ENCODE assay signal across 1 cellular context in genomic region chr1:42657981-42658879, GRCh38.
TF ChIP-seq lines count a peak whose summit lies in the region.

Gene PPIH (plus strand): TSS chr1:42658423. CDS start chr1:42658447, 24 bp downstream.

TF ChIP-seq in HepG2, 621 proteins besides CTCF, POLR2A, EP300 and RAD21 (continued from another document and continues in another):
- TF ChIP-seq NR2C2 (CRISPR knock-in tag; IDR thresholded peaks at IDR 0.05; ENCODE audit: borderline replicate concordance) (peak; percentile 100), DPF2 (CRISPR knock-in tag; IDR thresholded peaks at IDR 0.05; ENCODE audit: borderline replicate concordance, low read depth) (no peak), TCF12 (IDR thresholded peaks at IDR 0.05) (no peak), TCF12 (CRISPR knock-in tag; IDR thresholded peaks at IDR 0.05) (no peak), ZNF264 (CRISPR knock-in tag; IDR thresholded peaks at IDR 0.05) (no peak), HNRNPK (IDR thresholded peaks at IDR 0.05; ENCODE audit: low read depth, low read length, poor library complexity, severe bottlenecking) (no peak), NFKBIZ (CRISPR knock-in tag; IDR thresholded peaks at IDR 0.05) (peak; percentile 85), LCORL (IDR thresholded peaks at IDR 0.05) (no peak), LCORL (CRISPR knock-in tag; IDR thresholded peaks at IDR 0.05) (peak; percentile 67), XBP1 (CRISPR knock-in tag; IDR thresholded peaks at IDR 0.05) (no peak), ZNF335 (CRISPR knock-in tag; IDR thresholded peaks at IDR 0.05) (peak; percentile 56; the same call in 1 of the 2 replicates), SSRP1 (CRISPR knock-in tag; IDR thresholded peaks at IDR 0.05) (no peak), ZNF260 (CRISPR knock-in tag; IDR thresholded peaks at IDR 0.05; ENCODE audit: borderline replicate concordance, low read depth) (no peak), SMAD1 (CRISPR knock-in tag; IDR thresholded peaks at IDR 0.05; ENCODE audit: borderline replicate concordance, low read depth) (0 out of 2 replicates have a peak, but pooled peaks have one; percentile 27), SNAPC5 (CRISPR knock-in tag; IDR thresholded peaks at IDR 0.05; ENCODE audit: borderline replicate concordance) (no peak), ZNF138 (CRISPR knock-in tag; IDR thresholded peaks at IDR 0.05; ENCODE audit: low read depth) (0 out of 2 replicates have a peak, but pooled peaks have one; percentile 66), ZNF569 (CRISPR knock-in tag; IDR thresholded peaks at IDR 0.05; ENCODE audit: borderline replicate concordance) (no peak), RARG (CRISPR knock-in tag; IDR thresholded peaks at IDR 0.05; ENCODE audit: low read depth) (peak; percentile 79; the same call in 1 of the 2 replicates), PRPF4 (IDR thresholded peaks at IDR 0.05; ENCODE audit: low read depth, low read length, poor library complexity, severe bottlenecking) (no peak), KMT2A (CRISPR knock-in tag; IDR thresholded peaks at IDR 0.05) (peak; percentile 98), TOPORS (CRISPR knock-in tag; IDR thresholded peaks at IDR 0.05) (peak; percentile 78; the same call in 1 of the 2 replicates), AHDC1 (CRISPR knock-in tag; IDR thresholded peaks at IDR 0.05; ENCODE audit: borderline replicate concordance) (0 out of 2 replicates have a peak, but pooled peaks have one; percentile 21), SNAI1 (CRISPR knock-in tag; IDR thresholded peaks at IDR 0.05; ENCODE audit: borderline replicate concordance) (no peak), SAP130 (CRISPR knock-in tag; IDR thresholded peaks at IDR 0.05; ENCODE audit: low read depth) (peak; percentile 100), ZNF563 (CRISPR knock-in tag; IDR thresholded peaks at IDR 0.05) (peak; percentile 88), TSC22D2 (CRISPR knock-in tag; IDR thresholded peaks at IDR 0.05; ENCODE audit: borderline replicate concordance) (peak; percentile 40; the same call in 1 of the 2 replicates), ZFP1 (CRISPR knock-in tag; IDR thresholded peaks at IDR 0.05) (0 out of 2 replicates have a peak, but pooled peaks have one; percentile 25), SATB2 (CRISPR knock-in tag; IDR thresholded peaks at IDR 0.05) (no peak), MAFF (IDR thresholded peaks at IDR 0.05; ENCODE audit: low read depth, low read length) (no peak), ZNF704 (CRISPR knock-in tag; IDR thresholded peaks at IDR 0.05; ENCODE audit: borderline replicate concordance) (no peak; the same call in 1 of the 2 replicates), SP140L (CRISPR knock-in tag; IDR thresholded peaks at IDR 0.05; ENCODE audit: borderline replicate concordance) (no peak), RBM22 (optimal IDR thresholded peaks at IDR 0.05; ENCODE audit: low read length) (peak; percentile 31), HOXA5 (CRISPR knock-in tag; IDR thresholded peaks at IDR 0.05) (peak; percentile 59), TBL1XR1 (IDR thresholded peaks at IDR 0.05; ENCODE audit: borderline replicate concordance, low read length, partially characterized antibody) (peak; percentile 23), PHF5A (CRISPR knock-in tag; IDR thresholded peaks at IDR 0.05; ENCODE audit: low read depth, unreplicated experiment) (no peak), TOE1 (CRISPR knock-in tag; IDR thresholded peaks at IDR 0.05) (no peak), ZNF274 (CRISPR knock-in tag; IDR thresholded peaks at IDR 0.05) (peak; percentile 89), E2F1 (CRISPR knock-in tag; IDR thresholded peaks at IDR 0.05) (no peak), HDAC6 (IDR thresholded peaks at IDR 0.05; ENCODE audit: low read depth, low read length) (no peak), ZNF550 (CRISPR knock-in tag; IDR thresholded peaks at IDR 0.05; ENCODE audit: borderline replicate concordance) (0 out of 2 replicates have a peak, but pooled peaks have one; percentile 85), TAF1 (CRISPR knock-in tag; IDR thresholded peaks at IDR 0.05) (peak; percentile 87), SNAPC2 (CRISPR knock-in tag; IDR thresholded peaks at IDR 0.05) (peak; percentile 44; the same call in 1 of the 2 replicates), KDM3A (CRISPR knock-in tag; IDR thresholded peaks at IDR 0.05; ENCODE audit: low read depth) (peak; percentile 76; the same call in 1 of the 2 replicates), ZNF549 (CRISPR knock-in tag; IDR thresholded peaks at IDR 0.05) (no peak), FOXM1 (CRISPR knock-in tag; IDR thresholded peaks at IDR 0.05) (no peak), CEBPB (IDR thresholded peaks at IDR 0.05; ENCODE audit: borderline replicate concordance, low read depth, low read length) (no peak), ZNF543 (CRISPR knock-in tag; IDR thresholded peaks at IDR 0.05) (peak; percentile 40; the same call in 1 of the 2 replicates), PAF1 (CRISPR knock-in tag; IDR thresholded peaks at IDR 0.05) (no peak), ZBTB44 (CRISPR knock-in tag; IDR thresholded peaks at IDR 0.05) (no peak), SYNCRIP (IDR thresholded peaks at IDR 0.05; ENCODE audit: insufficient read depth, low read depth, low read length) (no peak), ZBTB20 (CRISPR knock-in tag; IDR thresholded peaks at IDR 0.05; ENCODE audit: borderline replicate concordance, low read depth) (peak; percentile 79; the same call in 1 of the 2 replicates), ZNF816 (CRISPR knock-in tag; IDR thresholded peaks at IDR 0.05; ENCODE audit: borderline replicate concordance) (no peak), MTA1 (CRISPR knock-in tag; IDR thresholded peaks at IDR 0.05; ENCODE audit: borderline replicate concordance) (no peak), KLF9 (CRISPR knock-in tag; IDR thresholded peaks at IDR 0.05; ENCODE audit: low read depth) (peak; percentile 59; the same call in 1 of the 2 replicates), RARA (CRISPR knock-in tag; IDR thresholded peaks at IDR 0.05) (no peak; the same call in none of the 2 replicates)
- TF ChIP-seq, protein P1, sequence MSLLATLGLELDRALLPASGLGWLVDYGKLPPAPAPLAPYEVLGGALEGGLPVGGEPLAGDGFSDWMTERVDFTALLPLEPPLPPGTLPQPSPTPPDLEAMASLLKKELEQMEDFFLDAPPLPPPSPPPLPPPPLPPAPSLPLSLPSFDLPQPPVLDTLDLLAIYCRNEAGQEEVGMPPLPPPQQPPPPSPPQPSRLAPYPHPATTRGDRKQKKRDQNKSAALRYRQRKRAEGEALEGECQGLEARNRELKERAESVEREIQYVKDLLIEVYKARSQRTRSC (CRISPR knock-in tag; IDR thresholded peaks at IDR 0.05; ENCODE audit: low read depth) = no peak
- TF ChIP-seq, protein P2, sequence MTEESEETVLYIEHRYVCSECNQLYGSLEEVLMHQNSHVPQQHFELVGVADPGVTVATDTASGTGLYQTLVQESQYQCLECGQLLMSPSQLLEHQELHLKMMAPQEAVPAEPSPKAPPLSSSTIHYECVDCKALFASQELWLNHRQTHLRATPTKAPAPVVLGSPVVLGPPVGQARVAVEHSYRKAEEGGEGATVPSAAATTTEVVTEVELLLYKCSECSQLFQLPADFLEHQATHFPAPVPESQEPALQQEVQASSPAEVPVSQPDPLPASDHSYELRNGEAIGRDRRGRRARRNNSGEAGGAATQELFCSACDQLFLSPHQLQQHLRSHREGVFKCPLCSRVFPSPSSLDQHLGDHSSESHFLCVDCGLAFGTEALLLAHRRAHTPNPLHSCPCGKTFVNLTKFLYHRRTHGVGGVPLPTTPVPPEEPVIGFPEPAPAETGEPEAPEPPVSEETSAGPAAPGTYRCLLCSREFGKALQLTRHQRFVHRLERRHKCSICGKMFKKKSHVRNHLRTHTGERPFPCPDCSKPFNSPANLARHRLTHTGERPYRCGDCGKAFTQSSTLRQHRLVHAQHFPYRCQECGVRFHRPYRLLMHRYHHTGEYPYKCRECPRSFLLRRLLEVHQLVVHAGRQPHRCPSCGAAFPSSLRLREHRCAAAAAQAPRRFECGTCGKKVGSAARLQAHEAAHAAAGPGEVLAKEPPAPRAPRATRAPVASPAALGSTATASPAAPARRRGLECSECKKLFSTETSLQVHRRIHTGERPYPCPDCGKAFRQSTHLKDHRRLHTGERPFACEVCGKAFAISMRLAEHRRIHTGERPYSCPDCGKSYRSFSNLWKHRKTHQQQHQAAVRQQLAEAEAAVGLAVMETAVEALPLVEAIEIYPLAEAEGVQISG (CRISPR knock-in tag; IDR thresholded peaks at IDR 0.05) = peak; percentile 97
- TF ChIP-seq, protein P3, sequence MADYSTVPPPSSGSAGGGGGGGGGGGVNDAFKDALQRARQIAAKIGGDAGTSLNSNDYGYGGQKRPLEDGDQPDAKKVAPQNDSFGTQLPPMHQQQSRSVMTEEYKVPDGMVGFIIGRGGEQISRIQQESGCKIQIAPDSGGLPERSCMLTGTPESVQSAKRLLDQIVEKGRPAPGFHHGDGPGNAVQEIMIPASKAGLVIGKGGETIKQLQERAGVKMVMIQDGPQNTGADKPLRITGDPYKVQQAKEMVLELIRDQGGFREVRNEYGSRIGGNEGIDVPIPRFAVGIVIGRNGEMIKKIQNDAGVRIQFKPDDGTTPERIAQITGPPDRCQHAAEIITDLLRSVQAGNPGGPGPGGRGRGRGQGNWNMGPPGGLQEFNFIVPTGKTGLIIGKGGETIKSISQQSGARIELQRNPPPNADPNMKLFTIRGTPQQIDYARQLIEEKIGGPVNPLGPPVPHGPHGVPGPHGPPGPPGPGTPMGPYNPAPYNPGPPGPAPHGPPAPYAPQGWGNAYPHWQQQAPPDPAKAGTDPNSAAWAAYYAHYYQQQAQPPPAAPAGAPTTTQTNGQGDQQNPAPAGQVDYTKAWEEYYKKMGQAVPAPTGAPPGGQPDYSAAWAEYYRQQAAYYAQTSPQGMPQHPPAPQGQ (CRISPR knock-in tag; IDR thresholded peaks at IDR 0.05; ENCODE audit: borderline replicate concordance) = no peak
- TF ChIP-seq, protein P4, sequence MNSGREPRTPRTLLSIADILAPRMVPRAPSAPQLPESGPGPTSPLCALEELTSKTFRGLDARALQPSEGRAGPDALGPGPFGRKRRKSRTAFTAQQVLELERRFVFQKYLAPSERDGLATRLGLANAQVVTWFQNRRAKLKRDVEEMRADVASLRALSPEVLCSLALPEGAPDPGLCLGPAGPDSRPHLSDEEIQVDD (CRISPR knock-in tag; IDR thresholded peaks at IDR 0.05; ENCODE audit: borderline replicate concordance) = peak; percentile 70; the same call in 1 of the 2 replicates
